In genomic region chr17:13757871-13758270, GRCh38 we compare ENCODE assay signal across 34 cellular contexts.
"Had no signal": no experiment of that assay in that cellular context is flagged by ENCODE, and none has a peak within 500 bp of the region (broad histone marks: within the 10 kb centered on the region; RNA-seq: fewer than 3 reads in every experiment).

No MANE protein-coding gene starts in this region.

- H3K4me3 ChIP-seq: MG63 had no signal

- H3K9me3 ChIP-seq: MG63 had no signal

- H3K27me3 ChIP-seq: MG63 had no signal

- DNase-seq: Karpas-422, Kasumi-1, MG63, MM.1S, MV-4-11, NCI-H1048, NCI-H1092, NCI-H1092 treated with DMSO at 0.1 percent for 48 hours, NCI-H1105, NCI-H1105 treated with DMSO at 0.1 percent for 48 hours, NCI-H1417, NCI-H1417 treated with DMSO at 0.1 percent for 48 hours, NCI-H1436, NCI-H1436 treated with DMSO at 0.1 percent for 48 hours, NCI-H146, NCI-H1694, NCI-H1694 treated with DMSO at 0.1 percent for 48 hours, NCI-H187, NCI-H187 treated with DMSO at 0.1 percent for 48 hours, NCI-H1930, NCI-H2029, NCI-H2029 treated with DMSO at 0.1 percent for 48 hours, NCI-H2081, NCI-H2081 treated with DMSO at 0.1 percent for 48 hours, NCI-H2107, NCI-H2171, NCI-H2171 treated with DMSO at 0.1 percent for 48 hours, NCI-H2227 treated with DMSO at 0.1 percent for 48 hours, NCI-H226, NCI-H345, NCI-H446, NCI-H446 treated with DMSO at 0.1 percent for 48 hours, NCI-H510A, NCI-H510A treated with DMSO at 0.1 percent for 48 hours had no signal

- H3K36me3 ChIP-seq: MG63 had no signal
